ENCODE assay signal across 18 cellular contexts in genomic region chr5:160751297-160751696, GRCh38.
DNase-seq lines count a peak whose midpoint lies in the region; ATAC-seq and TF ChIP-seq lines count a peak whose summit lies in the region.
"Had no signal": no experiment of that assay in that cellular context is flagged by ENCODE, and none has a peak within 500 bp of the region (broad histone marks: within the 10 kb centered on the region; RNA-seq: fewer than 3 reads in every experiment).

No MANE protein-coding gene starts in this region.

- H3K27ac ChIP-seq in MM.1S (ENCODE audit: low read length) (no peak overlapping the region), smooth muscle cell (ENCODE audit: low read depth) (peak overlapping the region; percentile 31), esophagus squamous epithelium (no peak overlapping the region)
- H3K27ac ChIP-seq: A549; BLaER1 treated with 17β-estradiol and CSF1 and Interleukin-3, amounts not matched to agents 10 nM and 100 nM; SJSA1 had no signal

- H3K4me2 ChIP-seq in MM.1S (ENCODE audit: low read depth, low read length) = peak overlapping the region; percentile 12; the same call in 1 of the 2 replicates
- peak overlapping the region; percentile 33 for H3K4me2 ChIP-seq in smooth muscle cell
- H3K4me2 ChIP-seq: A549; BLaER1 treated with 17β-estradiol and CSF1 and Interleukin-3, amounts not matched to agents 10 nM and 100 nM had no signal

- TF ChIP-seq CTCF in MM.1S (IDR thresholded peaks at IDR 0.05; ENCODE audit: low read length) (no peak), smooth muscle cell (IDR thresholded peaks at IDR 0.05; ENCODE audit: borderline replicate concordance, insufficient read depth, poor library complexity, severe bottlenecking) (no peak), esophagus squamous epithelium (IDR thresholded peaks at IDR 0.05) (no peak)

- H3K36me3 ChIP-seq in MM.1S (replicated peaks; ENCODE audit: insufficient read depth, low read length) = no peaks in the 10 kb centered on the region
- H3K36me3 ChIP-seq in smooth muscle cell (ENCODE audit: low read depth) = no peaks in the 10 kb centered on the region
- no peaks in the 10 kb centered on the region for H3K36me3 ChIP-seq in esophagus squamous epithelium
- H3K36me3 ChIP-seq: BLaER1 treated with 17β-estradiol and CSF1 and Interleukin-3, amounts not matched to agents 10 nM and 100 nM; SJSA1 had no signal

- H3K9me3 ChIP-seq in MM.1S (replicated peaks; ENCODE audit: insufficient read depth, low read length) = no peaks in the 10 kb centered on the region
- no peaks in the 10 kb centered on the region for H3K9me3 ChIP-seq in smooth muscle cell (replicated peaks; ENCODE audit: low read depth)
- no peaks in the 10 kb centered on the region for H3K9me3 ChIP-seq in esophagus squamous epithelium
- H3K9me3 ChIP-seq: A549, SJSA1 had no signal

- H3K79me2 ChIP-seq in MM.1S (ENCODE audit: low read length) (no peaks in the 10 kb centered on the region), smooth muscle cell (ENCODE audit: low read depth) (no peaks in the 10 kb centered on the region)

- ATAC-seq in HG03196 (IDR thresholded peaks at IDR 0.05; ENCODE audit: unreplicated experiment) (no peak), GM19452 (IDR thresholded peaks at IDR 0.05; ENCODE audit: unreplicated experiment) (no peak)
- ATAC-seq: A549 had no signal

- WGBS in smooth muscle cell (ENCODE audit: low lambda C conversion rate) = 74% methylated on average over 3 of the region's 3 CpGs
- WGBS in esophagus squamous epithelium, 2 donors = 47 to 59% methylated on average over 3 of the region's 3 CpGs

- TF ChIP-seq POLR2A in esophagus squamous epithelium (IDR thresholded peaks at IDR 0.05) = no peak

- H2AFZ ChIP-seq in MM.1S (ENCODE audit: low read length) (no peak overlapping the region), smooth muscle cell (ENCODE audit: low read depth) (no peak overlapping the region)

- DNase-seq in NCI-H1417 (lab: John Stamatoyannopoulos, UW) (peak in 2 of 3 experiments; percentile 14 to 55), NCI-H1417 treated with DMSO at 0.1 percent for 48 hours (lab: John Stamatoyannopoulos, UW) (no peak), MM.1S (no peak), cerebellar cortex (ENCODE audit: low spot score) (peak; percentile 66), smooth muscle cell (lab: John Stamatoyannopoulos, UW; ENCODE audit: unreplicated experiment) (no peak), esophagus squamous epithelium (lab: John Stamatoyannopoulos, UW) (no peak)
- DNase-seq: CD8-positive, alpha-beta memory T cell; GF-D8; IMR-90; MV-4-11; NCI-H2081 treated with DMSO at 0.1 percent for 48 hours; NCI-H226; NCI-H526 treated with DMSO at 0.1 percent for 48 hours had no signal

- H3F3A ChIP-seq in MM.1S (ENCODE audit: insufficient read depth, low read length) (peaks cover 28% of the 10 kb centered on the region), smooth muscle cell (ENCODE audit: low read depth) (no peaks in the 10 kb centered on the region)

- H3K27me3 ChIP-seq in MM.1S (replicated peaks; ENCODE audit: insufficient read depth, low read length) = no peaks in the 10 kb centered on the region
- no peaks in the 10 kb centered on the region for H3K27me3 ChIP-seq in smooth muscle cell (ENCODE audit: low read depth)
- H3K27me3 ChIP-seq in esophagus squamous epithelium = no peaks in the 10 kb centered on the region
- H3K27me3 ChIP-seq: BLaER1 treated with 17β-estradiol and CSF1 and Interleukin-3, amounts not matched to agents 10 nM and 100 nM; SJSA1 had no signal

- H3K9ac ChIP-seq in MM.1S (ENCODE audit: low read length) (no peak overlapping the region), smooth muscle cell (ENCODE audit: low read depth) (no peak overlapping the region)
- H3K9ac ChIP-seq: BLaER1 treated with 17β-estradiol and CSF1 and Interleukin-3, amounts not matched to agents 10 nM and 100 nM had no signal

- H3K4me3 ChIP-seq in MM.1S (ENCODE audit: low read length) (no peak overlapping the region), smooth muscle cell (no peak overlapping the region), esophagus squamous epithelium (no peak overlapping the region)
- H3K4me3 ChIP-seq: A549; BLaER1 treated with 17β-estradiol and CSF1 and Interleukin-3, amounts not matched to agents 10 nM and 100 nM; SJSA1 had no signal

- no peaks in the 10 kb centered on the region for H3K9me2 ChIP-seq in MM.1S (replicated peaks; ENCODE audit: insufficient read depth, low read length)

- H3K4me1 ChIP-seq in MM.1S (ENCODE audit: low read length) (peaks cover 45% of the 10 kb centered on the region), smooth muscle cell (ENCODE audit: low read depth) (peaks cover 5% of the 10 kb centered on the region), esophagus squamous epithelium (no peaks in the 10 kb centered on the region)
- H3K4me1 ChIP-seq: A549, SJSA1 had no signal

- H4K20me1 ChIP-seq in MM.1S (ENCODE audit: insufficient read depth, low read length) (no peaks in the 10 kb centered on the region), smooth muscle cell (ENCODE audit: low read depth) (no peaks in the 10 kb centered on the region)
- H4K20me1 ChIP-seq: BLaER1 treated with 17β-estradiol and CSF1 and Interleukin-3, amounts not matched to agents 10 nM and 100 nM had no signal

- intact Hi-C loops in esophagus squamous epithelium (cut with DNase I) = no loop called here

Comparison
In these comparisons a context has a peak if more than half of its experiments do, and no peak if none do; other contexts are left out.
1. DNase-seq: peak in NCI-H1417 (2 of 3) and cerebellar cortex (single experiment); none in NCI-H1417 treated with DMSO at 0.1 percent for 48 hours (single experiment), MM.1S (single experiment), smooth muscle cell (single experiment) and esophagus squamous epithelium (single experiment).